In the genomic region with DNA sequence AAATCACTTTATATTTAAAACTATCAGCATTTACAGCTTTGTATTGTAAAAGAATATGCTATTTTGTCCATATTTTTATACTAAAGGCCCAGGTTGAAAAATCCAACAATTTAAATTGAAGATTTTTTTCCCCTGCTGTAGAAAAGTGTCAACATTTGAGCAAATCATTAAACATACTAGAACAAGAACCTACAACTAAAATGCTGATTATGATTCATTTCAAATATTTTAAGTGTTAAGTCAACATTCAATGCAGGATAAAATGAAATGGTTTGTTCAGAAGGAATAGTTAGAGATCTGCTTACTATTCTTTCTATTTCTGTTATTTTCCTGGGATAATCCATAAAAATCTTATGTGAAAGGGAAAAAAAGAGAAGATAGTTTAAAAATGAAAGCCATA, we compare ENCODE assay signal across 18 cellular contexts.
DNase-seq lines count a peak whose midpoint lies in the region; ATAC-seq, FAIRE-seq and TF ChIP-seq lines count a peak whose summit lies in the region.
"Had no signal": no experiment of that assay in that cellular context is flagged by ENCODE, and none has a peak within 500 bp of the region (broad histone marks: within the 10 kb centered on the region; RNA-seq: fewer than 3 reads in every experiment).

No MANE protein-coding gene starts in this region.

- no peaks in the 10 kb centered on the region for H3K36me3 Mint-ChIP-seq in activated T-helper 2 cell treated with anti-CD3 and anti-CD28 coated beads, Interferon-gamma antibody, Interleukin-2, Interleukin-4, amounts not matched to agents 10 μg/mL and 5 μg/mL and 100 μg/mL, durations not matched to agents 14 hours and 24 hours and 36 hours (ENCODE audit: low read depth)
- H3K36me3 Mint-ChIP-seq in glutamatergic neuron (ENCODE audit: unreplicated experiment), result no peaks in the 10 kb centered on the region
- H3K36me3 Mint-ChIP-seq: CD8-positive, alpha-beta T cell had no signal

- no peaks in the 10 kb centered on the region for H3K4me1 Mint-ChIP-seq in activated T-helper 2 cell treated with anti-CD3 and anti-CD28 coated beads, Interferon-gamma antibody, Interleukin-2, Interleukin-4, amounts not matched to agents 10 μg/mL and 5 μg/mL and 100 μg/mL, durations not matched to agents 14 hours and 24 hours and 36 hours (ENCODE audit: low read depth)
- H3K4me1 Mint-ChIP-seq in glutamatergic neuron (ENCODE audit: low read depth, unreplicated experiment), result peaks cover 23% of the 10 kb centered on the region
- H3K4me1 Mint-ChIP-seq: B cell had no signal

- intact Hi-C loops in activated T-helper 2 cell treated with anti-CD3 and anti-CD28 coated beads, Interferon-gamma antibody, Interleukin-2, Interleukin-4, amounts not matched to agents 10 μg/mL and 5 μg/mL and 100 μg/mL, durations not matched to agents 14 hours and 24 hours and 36 hours (cut with micrococcal nuclease), result no loop called here

- H3K4me3 Mint-ChIP-seq in activated T-helper 2 cell treated with anti-CD3 and anti-CD28 coated beads, Interferon-gamma antibody, Interleukin-2, Interleukin-4, amounts not matched to agents 10 μg/mL and 5 μg/mL and 100 μg/mL, durations not matched to agents 14 hours and 24 hours and 36 hours (ENCODE audit: low read depth), result no peak overlapping the region
- no peak overlapping the region for H3K4me3 Mint-ChIP-seq in glutamatergic neuron (ENCODE audit: unreplicated experiment)
- H3K4me3 Mint-ChIP-seq: B cell; CD8-positive, alpha-beta T cell; HFFc6 had no signal

- TF ChIP-seq CTCF in glutamatergic neuron (IDR thresholded peaks at IDR 0.05; ENCODE audit: partially characterized antibody, unreplicated experiment), result no peak

- H3K27ac Mint-ChIP-seq in activated T-helper 2 cell treated with anti-CD3 and anti-CD28 coated beads, Interferon-gamma antibody, Interleukin-2, Interleukin-4, amounts not matched to agents 10 μg/mL and 5 μg/mL and 100 μg/mL, durations not matched to agents 14 hours and 24 hours and 36 hours, result no peak overlapping the region
- no peak overlapping the region for H3K27ac Mint-ChIP-seq in glutamatergic neuron (ENCODE audit: unreplicated experiment)
- H3K27ac Mint-ChIP-seq: B cell; CD8-positive, alpha-beta T cell; HFFc6 had no signal

- H3K4me3 ChIP-seq in MG63, result no peak overlapping the region
- H3K4me3 ChIP-seq: BLaER1 treated with 17β-estradiol and CSF1 and Interleukin-3, amounts not matched to agents 10 nM and 100 nM; GM23248; HAP-1 had no signal

- H3K27me3 ChIP-seq in MG63, result no peaks in the 10 kb centered on the region

- H3K36me3 ChIP-seq in MG63, result no peaks in the 10 kb centered on the region
- H3K36me3 ChIP-seq: BLaER1 treated with 17β-estradiol and CSF1 and Interleukin-3, amounts not matched to agents 10 nM and 100 nM; HAP-1 had no signal

- DNase-seq in DMS53 (lab: John Stamatoyannopoulos, UW), result peak; percentile 25
- DNase-seq in RCC 7860 (ENCODE audit: low spot score), result peak; percentile 19
- DNase-seq in kidney tubule cell (ENCODE audit: low spot score), result peak; percentile 28
- DNase-seq in MG63, result no peak
- DNase-seq in activated T-helper 2 cell treated with anti-CD3 and anti-CD28 coated beads, Interferon-gamma antibody, Interleukin-2, Interleukin-4, amounts not matched to agents 10 μg/mL and 5 μg/mL and 100 μg/mL, durations not matched to agents 14 hours and 24 hours and 36 hours (ENCODE audit: low spot score), result no peak
- DNase-seq in glutamatergic neuron, result no peak
- DNase-seq: 8988T; Calu3; CD8-positive, alpha-beta T cell; GM23248; HFFc6; IMR-90 had no signal

- H3K9me3 Mint-ChIP-seq in activated T-helper 2 cell treated with anti-CD3 and anti-CD28 coated beads, Interferon-gamma antibody, Interleukin-2, Interleukin-4, amounts not matched to agents 10 μg/mL and 5 μg/mL and 100 μg/mL, durations not matched to agents 14 hours and 24 hours and 36 hours, result no peaks in the 10 kb centered on the region
- peaks cover 4% of the 10 kb centered on the region for H3K9me3 Mint-ChIP-seq in glutamatergic neuron (ENCODE audit: unreplicated experiment)
- H3K9me3 Mint-ChIP-seq: CD8-positive, alpha-beta T cell had no signal

- FAIRE-seq in RCC 7860 (lab: Jason Lieb, UNC), result peak; percentile 89
- FAIRE-seq: G401.6, GM12891 had no signal

- no peaks in the 10 kb centered on the region for H3K27me3 Mint-ChIP-seq in activated T-helper 2 cell treated with anti-CD3 and anti-CD28 coated beads, Interferon-gamma antibody, Interleukin-2, Interleukin-4, amounts not matched to agents 10 μg/mL and 5 μg/mL and 100 μg/mL, durations not matched to agents 14 hours and 24 hours and 36 hours (ENCODE audit: low read depth)
- no peaks in the 10 kb centered on the region for H3K27me3 Mint-ChIP-seq in glutamatergic neuron (ENCODE audit: unreplicated experiment)
- H3K27me3 Mint-ChIP-seq: B cell had no signal

- no peak for ATAC-seq in GM18858 (IDR thresholded peaks at IDR 0.05; ENCODE audit: unreplicated experiment)
- ATAC-seq: CD8-positive, alpha-beta T cell had no signal

- no peaks in the 10 kb centered on the region for H3K9me3 ChIP-seq in MG63
- H3K9me3 ChIP-seq: BLaER1 treated with 17β-estradiol and CSF1 and Interleukin-3, amounts not matched to agents 10 nM and 100 nM; HAP-1 had no signal

Comparison
In these comparisons a context has a peak if more than half of its experiments do, and no peak if none do; other contexts are left out.
1. DNase-seq: peak in DMS53 (single experiment), RCC 7860 (single experiment) and kidney tubule cell (single experiment); none in MG63 (single experiment), activated T-helper 2 cell treated with anti-CD3 and anti-CD28 coated beads, Interferon-gamma antibody, Interleukin-2, Interleukin-4, amounts not matched to agents 10 μg/mL and 5 μg/mL and 100 μg/mL, durations not matched to agents 14 hours and 24 hours and 36 hours (single experiment) and glutamatergic neuron (single experiment).